23 cellular contexts compared by ENCODE assay signal in the genomic region with DNA sequence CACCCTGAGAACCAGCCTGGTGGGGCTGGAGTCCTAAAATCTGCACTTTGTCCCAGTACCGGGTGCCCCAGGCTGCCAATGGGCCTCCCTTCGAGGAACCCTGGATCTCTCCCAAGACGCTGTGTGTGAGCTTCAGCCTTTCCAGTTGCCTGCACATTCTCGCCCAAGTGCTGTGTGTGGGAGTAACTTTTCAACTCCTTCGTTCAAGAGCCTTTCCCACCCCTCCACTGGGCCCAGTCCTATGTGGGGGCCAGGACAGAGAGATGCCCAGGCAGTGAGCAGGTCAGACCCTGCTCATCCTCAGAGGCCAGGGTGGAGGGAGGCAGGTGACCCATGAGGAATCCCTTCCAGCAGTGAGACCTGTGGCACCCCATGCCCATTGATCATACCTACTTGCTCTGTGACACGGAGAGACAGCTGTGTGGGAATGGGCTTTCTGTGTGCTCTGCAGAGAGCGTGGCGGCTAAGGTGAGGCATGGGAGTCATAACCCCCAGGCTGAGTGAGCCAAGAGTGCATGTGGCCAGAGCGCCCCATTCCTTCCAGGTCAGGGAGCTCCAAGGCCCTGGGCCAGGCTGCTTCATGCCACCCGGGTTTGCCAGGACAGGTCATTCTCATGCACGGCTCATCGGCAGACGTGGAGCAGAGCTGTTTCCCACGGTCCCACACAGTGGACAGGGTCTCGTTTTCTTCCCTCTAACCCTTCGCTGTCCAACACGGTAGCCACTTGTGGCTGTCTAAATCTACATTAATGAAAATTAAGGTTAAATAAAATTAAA.
DNase-seq lines count a peak whose midpoint lies in the region; ATAC-seq and TF ChIP-seq lines count a peak whose summit lies in the region.
"Had no signal": no experiment of that assay in that cellular context is flagged by ENCODE, and none has a peak within 500 bp of the region (broad histone marks: within the 10 kb centered on the region; RNA-seq: fewer than 3 reads in every experiment).

No MANE protein-coding gene starts in this region.

- no peaks in the 10 kb centered on the region for H3K36me3 ChIP-seq in Loucy (ENCODE audit: insufficient read depth, low read length)
- H3K36me3 ChIP-seq: gastroesophageal sphincter had no signal

- TF ChIP-seq CTCF in Loucy (conservative IDR thresholded peaks at IDR 0.05; ENCODE audit: low read length) (no peak), progenitor cell of endocrine pancreas (IDR thresholded peaks at IDR 0.05; ENCODE audit: unreplicated experiment) (no peak), GM20000 (IDR thresholded peaks at IDR 0.05; ENCODE audit: extremely low read depth, missing control alignments) (no peak)

- no peak overlapping the region for H3K4me3 ChIP-seq in Loucy (ENCODE audit: low read length, poor library complexity, severe bottlenecking)
- H3K4me3 ChIP-seq: BLaER1, gastroesophageal sphincter, GM23338 had no signal

- peaks cover 18% of the 10 kb centered on the region for H3K36me3 Mint-ChIP-seq in T-helper 1 cell treated with Interleukin-12 subunit alpha and Interleukin-12 subunit beta and Interleukin-4 antibody, amounts not matched to agents 30 μg/mL and 1 μg/mL, for 36 hours (ENCODE audit: low read depth)
- H3K36me3 Mint-ChIP-seq in progenitor cell of endocrine pancreas (ENCODE audit: insufficient read depth), result peaks cover 2% of the 10 kb centered on the region
- H3K36me3 Mint-ChIP-seq: type B pancreatic cell had no signal

- peaks cover 71% of the 10 kb centered on the region for H3K4me1 ChIP-seq in Loucy (ENCODE audit: insufficient read depth, low read length, poor library complexity, severe bottlenecking)

- peaks cover 61% of the 10 kb centered on the region for H3K4me1 Mint-ChIP-seq in T-helper 1 cell treated with Interleukin-12 subunit alpha and Interleukin-12 subunit beta and Interleukin-4 antibody, amounts not matched to agents 30 μg/mL and 1 μg/mL, for 36 hours (ENCODE audit: low read depth)
- H3K4me1 Mint-ChIP-seq in progenitor cell of endocrine pancreas (ENCODE audit: low read depth), result peaks cover 25% of the 10 kb centered on the region

- no peak for DNase-seq in T-helper 1 cell
- peak; percentile 16 for DNase-seq in globus pallidus (ENCODE audit: low spot score)
- no peak for DNase-seq in progenitor cell of endocrine pancreas (ENCODE audit: low spot score, unreplicated experiment)
- DNase-seq in AG08396 (ENCODE audit: low spot score), result no peak
- DNase-seq in GM20000 (ENCODE audit: low spot score), result no peak
- DNase-seq: activated gamma-delta T cell treated with Interleukin-2 at 50 U/mL for 16 hours; cerebellar nuclear complex; effector CD8-positive, alpha-beta T cell; NCI-H1417 treated with DMSO at 0.1 percent for 48 hours; NCI-H2171; NCI-H526 treated with DMSO at 0.1 percent for 48 hours; stimulated activated CD4-positive, alpha-beta T cell treated with anti-CD3 and anti-CD28 coated beads, Interleukin-15, amount 100 ng/mL, for 24 hours had no signal

- no peak for ATAC-seq in GM21390 (IDR thresholded peaks at IDR 0.05; ENCODE audit: unreplicated experiment)
- ATAC-seq: esophagus mucosa; gastroesophageal sphincter; Right ventricle myocardium inferior; stimulated activated effector memory CD8-positive, alpha-beta T cell treated with anti-CD3 and anti-CD28 coated beads, Interleukin-12 subunit alpha, Interleukin-12 subunit beta, amount 100 ng/mL, for 72 hours had no signal

- H3F3A ChIP-seq in Loucy (ENCODE audit: low read depth), result peaks cover 15% of the 10 kb centered on the region

- H3K9me3 Mint-ChIP-seq in T-helper 1 cell treated with Interleukin-12 subunit alpha and Interleukin-12 subunit beta and Interleukin-4 antibody, amounts not matched to agents 30 μg/mL and 1 μg/mL, for 36 hours, result no peaks in the 10 kb centered on the region
- no peaks in the 10 kb centered on the region for H3K9me3 Mint-ChIP-seq in progenitor cell of endocrine pancreas (ENCODE audit: low read depth)
- H3K9me3 Mint-ChIP-seq: GM23338; stimulated activated effector memory CD8-positive, alpha-beta T cell treated with anti-CD3 and anti-CD28 coated beads, Interleukin-12 subunit alpha, Interleukin-12 subunit beta, amount 100 ng/mL, for 72 hours; type B pancreatic cell had no signal

- no peaks in the 10 kb centered on the region for H3K9me3 ChIP-seq in Loucy (ENCODE audit: insufficient read depth, low read depth, low read length)
- H3K9me3 ChIP-seq: BLaER1, gastroesophageal sphincter, neutrophil had no signal

- no peaks in the 10 kb centered on the region for H3K27me3 Mint-ChIP-seq in T-helper 1 cell treated with Interleukin-12 subunit alpha and Interleukin-12 subunit beta and Interleukin-4 antibody, amounts not matched to agents 30 μg/mL and 1 μg/mL, for 36 hours (ENCODE audit: low read depth)
- H3K27me3 Mint-ChIP-seq in progenitor cell of endocrine pancreas, result no peaks in the 10 kb centered on the region
- H3K27me3 Mint-ChIP-seq: type B pancreatic cell had no signal

- H3K4me3 Mint-ChIP-seq in T-helper 1 cell treated with Interleukin-12 subunit alpha and Interleukin-12 subunit beta and Interleukin-4 antibody, amounts not matched to agents 30 μg/mL and 1 μg/mL, for 36 hours, result no peak overlapping the region
- no peak overlapping the region for H3K4me3 Mint-ChIP-seq in progenitor cell of endocrine pancreas (ENCODE audit: low read depth)
- H3K4me3 Mint-ChIP-seq: GM23338, type B pancreatic cell had no signal

- peak overlapping the region; percentile 47 for H3K4me2 ChIP-seq in Loucy (ENCODE audit: low read depth, low read length, poor library complexity, severe bottlenecking)
- H3K4me2 ChIP-seq: GM23338 had no signal

- H3K79me2 ChIP-seq in Loucy (ENCODE audit: insufficient read depth, low read length), result no peaks in the 10 kb centered on the region

- H3K9me2 ChIP-seq in Loucy (replicated peaks; ENCODE audit: low read depth, low read length), result no peaks in the 10 kb centered on the region

- H3K27me3 ChIP-seq in Loucy (ENCODE audit: insufficient read depth, low read length, poor library complexity, severe bottlenecking), result no peaks in the 10 kb centered on the region
- H3K27me3 ChIP-seq: BLaER1, gastroesophageal sphincter, neutrophil had no signal

- peak overlapping the region; percentile 39 for H3K27ac Mint-ChIP-seq in T-helper 1 cell treated with Interleukin-12 subunit alpha and Interleukin-12 subunit beta and Interleukin-4 antibody, amounts not matched to agents 30 μg/mL and 1 μg/mL, for 36 hours
- peak overlapping the region; percentile 49 for H3K27ac Mint-ChIP-seq in progenitor cell of endocrine pancreas
- H3K27ac Mint-ChIP-seq: GM23338, type B pancreatic cell had no signal

- H4K20me1 ChIP-seq in Loucy (ENCODE audit: insufficient read depth, low read length, poor library complexity, severe bottlenecking), result no peaks in the 10 kb centered on the region
- H4K20me1 ChIP-seq: BLaER1 had no signal

- no peak overlapping the region for H2AFZ ChIP-seq in Loucy (ENCODE audit: low read length)
- H2AFZ ChIP-seq: GM23338 had no signal

- peak overlapping the region; percentile 68 for H3K9ac ChIP-seq in Loucy (ENCODE audit: low read depth, low read length, poor library complexity, severe bottlenecking)
- H3K9ac ChIP-seq: BLaER1 had no signal
